Comparison of ENCODE assay signal across 23 cellular contexts in the genomic region with DNA sequence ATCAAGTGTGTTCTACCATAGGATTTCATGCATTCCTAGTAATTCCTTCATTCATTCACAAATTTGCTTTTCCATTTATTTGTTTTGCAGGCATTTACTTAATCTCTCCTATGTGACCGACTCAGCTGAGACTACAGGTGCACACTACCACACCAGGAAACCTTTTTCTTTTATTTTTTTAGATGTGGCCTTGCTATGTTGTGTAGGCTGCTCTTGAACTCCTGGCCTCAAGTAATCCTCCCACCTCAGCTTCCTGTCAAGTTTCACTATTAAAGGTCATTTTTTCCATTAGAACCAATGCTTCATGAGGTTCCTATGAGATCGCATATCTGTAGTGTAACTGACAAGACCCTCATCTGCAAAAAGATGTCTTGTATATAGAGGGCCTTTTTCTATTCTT.
DNase-seq lines count a peak whose midpoint lies in the region; ATAC-seq and TF ChIP-seq lines count a peak whose summit lies in the region.
"Had no signal": no experiment of that assay in that cellular context is flagged by ENCODE, and none has a peak within 500 bp of the region (broad histone marks: within the 10 kb centered on the region; RNA-seq: fewer than 3 reads in every experiment).

No MANE protein-coding gene starts in this region.

- H3K4me1 Mint-ChIP-seq in activated CD4-positive, alpha-beta T cell treated with anti-CD3 and anti-CD28 coated beads for 36 hours = peaks cover 79% of the 10 kb centered on the region
- peaks cover 21% of the 10 kb centered on the region for H3K4me1 Mint-ChIP-seq in activated T-helper 17 cell treated with anti-CD3 and anti-CD28 coated beads, Interleukin-2, amount 50 U/mL, for 72 hours

- no peak overlapping the region for H3K27ac Mint-ChIP-seq in activated CD4-positive, alpha-beta T cell treated with anti-CD3 and anti-CD28 coated beads for 36 hours
- peak overlapping the region; percentile 65 for H3K27ac Mint-ChIP-seq in activated T-helper 17 cell treated with anti-CD3 and anti-CD28 coated beads, Interleukin-2, amount 50 U/mL, for 72 hours
- H3K27ac Mint-ChIP-seq: H9, HFFc6 had no signal

- H3K36me3 ChIP-seq in DND-41 (ENCODE audit: insufficient read depth, low read length) = no peaks in the 10 kb centered on the region

- DNase-seq in activated CD4-positive, alpha-beta T cell treated with anti-CD3 and anti-CD28 coated beads for 36 hours = no peak
- no peak for DNase-seq in activated CD4-positive, alpha-beta T cell treated with anti-CD3 and anti-CD28 coated beads, Interleukin-2, amount 50 U/mL, for 48 hours
- DNase-seq in DND-41 (peak; percentile 43), AG20443 (ENCODE audit: low spot score) (no peak)
- no peak for DNase-seq in stimulated activated naive CD8-positive, alpha-beta T cell treated with anti-CD3 and anti-CD28 coated beads, Interleukin-15, Interleukin-2, amounts not matched to agents 100 U/mL and 50 U/mL, for 24 hours
- DNase-seq: ACHN, GM23248, H9, HFFc6, NCI-H1092, NCI-H1436, NCI-H2029, NCI-H226, NCI-H510A treated with DMSO at 0.1 percent for 48 hours, NCI-H748 treated with DMSO at 0.1 percent for 48 hours, PC-9, RPMI8226, SHP77 had no signal

- peak overlapping the region; percentile 40 for H3K27ac ChIP-seq in DND-41 (ENCODE audit: low read length)
- H3K27ac ChIP-seq: 22Rv1, GM23248, PC-9 had no signal

- H4K20me1 ChIP-seq in DND-41 (ENCODE audit: insufficient read depth, low read length) = no peaks in the 10 kb centered on the region

- H3K9me3 ChIP-seq in DND-41 (ENCODE audit: insufficient read depth, low read length, severe bottlenecking) = no peaks in the 10 kb centered on the region

- H3K4me3 Mint-ChIP-seq in activated CD4-positive, alpha-beta T cell treated with anti-CD3 and anti-CD28 coated beads for 36 hours = no peak overlapping the region
- H3K4me3 Mint-ChIP-seq in activated T-helper 17 cell treated with anti-CD3 and anti-CD28 coated beads, Interleukin-2, amount 50 U/mL, for 72 hours = no peak overlapping the region
- H3K4me3 Mint-ChIP-seq: H9, HFFc6 had no signal

- H3K4me2 ChIP-seq in DND-41 (ENCODE audit: insufficient read depth, low read length) = no peak overlapping the region
- H3K4me2 ChIP-seq: PC-9 had no signal

- H3K9me3 Mint-ChIP-seq in activated CD4-positive, alpha-beta T cell treated with anti-CD3 and anti-CD28 coated beads for 36 hours (ENCODE audit: low read depth) = no peaks in the 10 kb centered on the region
- no peaks in the 10 kb centered on the region for H3K9me3 Mint-ChIP-seq in activated T-helper 17 cell treated with anti-CD3 and anti-CD28 coated beads, Interleukin-2, amount 50 U/mL, for 72 hours
- H3K9me3 Mint-ChIP-seq: H9 had no signal

- TF ChIP-seq CTCF in DND-41 (IDR thresholded peaks at IDR 0.05; ENCODE audit: borderline replicate concordance, extremely low read depth, low read length, poor library complexity, severe bottlenecking) = no peak

- H3K27me3 ChIP-seq in DND-41 (ENCODE audit: insufficient read depth, low read length, poor library complexity) = no peaks in the 10 kb centered on the region

- H3K4me1 ChIP-seq in DND-41 (ENCODE audit: insufficient read depth, low read length) = peaks cover 54% of the 10 kb centered on the region

- H2AFZ ChIP-seq in DND-41 (ENCODE audit: low read depth, low read length) = no peak overlapping the region
- H2AFZ ChIP-seq: GM23248, PC-9 had no signal

- intact Hi-C loops in activated CD4-positive, alpha-beta T cell treated with anti-CD3 and anti-CD28 coated beads for 36 hours (cut with DNase I, micrococcal nuclease) = no loop called here

- CTCF ChIA-PET in activated CD4-positive, alpha-beta T cell treated with anti-CD3 and anti-CD28 coated beads for 36 hours (lab: Charles Lee) = no interaction called here

- no peak overlapping the region for H3K9ac ChIP-seq in DND-41 (ENCODE audit: low read depth, low read length)
- H3K9ac ChIP-seq: GM23248 had no signal

- H3K36me3 Mint-ChIP-seq in activated CD4-positive, alpha-beta T cell treated with anti-CD3 and anti-CD28 coated beads for 36 hours (ENCODE audit: low read depth) = no peaks in the 10 kb centered on the region
- H3K36me3 Mint-ChIP-seq in activated T-helper 17 cell treated with anti-CD3 and anti-CD28 coated beads, Interleukin-2, amount 50 U/mL, for 72 hours (ENCODE audit: low read depth) = no peaks in the 10 kb centered on the region

- ATAC-seq in activated CD4-positive, alpha-beta T cell treated with anti-CD3 and anti-CD28 coated beads for 36 hours = peak; percentile 17
- ATAC-seq in DND-41 (ENCODE audit: insufficient read depth, low read depth) = peak; percentile 46
- ATAC-seq in activated T-helper 17 cell treated with anti-CD3 and anti-CD28 coated beads, Interleukin-2, amount 50 U/mL, for 72 hours (replicated peaks) = no peak
- peak; percentile 41 for ATAC-seq in stimulated activated naive CD8-positive, alpha-beta T cell treated with anti-CD3 and anti-CD28 coated beads, Interleukin-15, Interleukin-2, amounts not matched to agents 100 U/mL and 50 U/mL, for 24 hours
- ATAC-seq in GM18511 (IDR thresholded peaks at IDR 0.05; ENCODE audit: unreplicated experiment) = no peak
- ATAC-seq in HG02870 (IDR thresholded peaks at IDR 0.05; ENCODE audit: unreplicated experiment) = no peak
- ATAC-seq: K562 had no signal

- no peaks in the 10 kb centered on the region for H3K27me3 Mint-ChIP-seq in activated CD4-positive, alpha-beta T cell treated with anti-CD3 and anti-CD28 coated beads for 36 hours
- H3K27me3 Mint-ChIP-seq in activated T-helper 17 cell treated with anti-CD3 and anti-CD28 coated beads, Interleukin-2, amount 50 U/mL, for 72 hours = no peaks in the 10 kb centered on the region

- no peak overlapping the region for H3K4me3 ChIP-seq in DND-41 (ENCODE audit: low read depth in 1 of 2, low read length in 2 of 2)
- H3K4me3 ChIP-seq: GM23248, K562, PC-9 had no signal

- H3K79me2 ChIP-seq in DND-41 (ENCODE audit: insufficient read depth, low read length) = no peaks in the 10 kb centered on the region

- POLR2A ChIA-PET in activated CD4-positive, alpha-beta T cell treated with anti-CD3 and anti-CD28 coated beads for 36 hours (lab: Charles Lee) = no interaction called here

Comparison
In these comparisons a context has a peak if more than half of its experiments do, and no peak if none do; other contexts are left out.
1. ATAC-seq: peak in activated CD4-positive, alpha-beta T cell treated with anti-CD3 and anti-CD28 coated beads for 36 hours (single experiment), DND-41 (single experiment) and stimulated activated naive CD8-positive, alpha-beta T cell treated with anti-CD3 and anti-CD28 coated beads, Interleukin-15, Interleukin-2, amounts not matched to agents 100 U/mL and 50 U/mL, for 24 hours (single experiment); none in activated T-helper 17 cell treated with anti-CD3 and anti-CD28 coated beads, Interleukin-2, amount 50 U/mL, for 72 hours (single experiment), GM18511 (single experiment) and HG02870 (single experiment).